In genomic region chr1:54047384-54048315, GRCh38 we compare ENCODE assay signal across 15 cellular contexts. TPM values are rescaled to one million over a fixed set of nuclear protein-coding genes. Genes with fewer than 3 reads are reported as not detected.
DNase-seq lines count a peak whose midpoint lies in the region; ATAC-seq and TF ChIP-seq lines count a peak whose summit lies in the region.
"Had no signal": no experiment of that assay in that cellular context is flagged by ENCODE, and none has a peak within 500 bp of the region (broad histone marks: within the 10 kb centered on the region; RNA-seq: fewer than 3 reads in every experiment).

No MANE protein-coding gene starts in this region.

- H3K36me3 Mint-ChIP-seq in activated CD8-positive, alpha-beta memory T cell treated with anti-CD3 and anti-CD28 coated beads, Interleukin-2, amount 10 ng/mL, durations not matched to agents 7 days and 5 days: peaks cover 20% of the 10 kb centered on the region

- no peak for TF ChIP-seq CTCF in testis (IDR thresholded peaks at IDR 0.05)

- intact Hi-C loops in testis (cut with DNase I; ENCODE audit: low total_unique reads): no loop called here

- no peaks in the 10 kb centered on the region for H3K27me3 ChIP-seq in testis
- H3K27me3 ChIP-seq: colonic mucosa, pancreas had no signal

- peaks cover 18% of the 10 kb centered on the region for H3K4me1 Mint-ChIP-seq in activated CD8-positive, alpha-beta memory T cell treated with anti-CD3 and anti-CD28 coated beads, Interleukin-2, amount 10 ng/mL, durations not matched to agents 7 days and 5 days

- H3K27ac ChIP-seq in testis: no peak overlapping the region
- H3K27ac ChIP-seq: colonic mucosa, pancreas had no signal

- CTCF ChIA-PET in activated CD8-positive, alpha-beta memory T cell treated with anti-CD3 and anti-CD28 coated beads, Interleukin-2, amount 10 ng/mL, durations not matched to agents 7 days and 5 days (lab: Charles Lee): no interaction called here

- H3K9me3 Mint-ChIP-seq in activated CD8-positive, alpha-beta memory T cell treated with anti-CD3 and anti-CD28 coated beads, Interleukin-2, amount 10 ng/mL, durations not matched to agents 7 days and 5 days (ENCODE audit: low read depth): no peaks in the 10 kb centered on the region

- TF ChIP-seq POLR2A in testis (IDR thresholded peaks at IDR 0.05): no peak

- H3K4me1 ChIP-seq in testis: peaks cover 31% of the 10 kb centered on the region

- no peaks in the 10 kb centered on the region for H3K27me3 Mint-ChIP-seq in activated CD8-positive, alpha-beta memory T cell treated with anti-CD3 and anti-CD28 coated beads, Interleukin-2, amount 10 ng/mL, durations not matched to agents 7 days and 5 days

- H3K9me3 ChIP-seq in testis: no peaks in the 10 kb centered on the region
- H3K9me3 ChIP-seq: colonic mucosa, pancreas had no signal

- peak; percentile 10 for DNase-seq in A172 (ENCODE audit: low spot score)
- peak; percentile 72 for DNase-seq in RPMI8226
- peak; percentile 16 for DNase-seq in dermis blood vessel endothelial cell
- DNase-seq in Ammon's horn (ENCODE audit: low spot score): no peak
- DNase-seq in activated CD8-positive, alpha-beta memory T cell treated with anti-CD3 and anti-CD28 coated beads, Interleukin-2, amount 10 ng/mL, durations not matched to agents 7 days and 5 days: no peak
- no peak for DNase-seq in testis
- DNase-seq: activated effector memory CD4-positive, alpha-beta T cell treated with Interleukin-2 at 50 U/mL for 16 hours; colonic mucosa; glutamatergic neuron; NCI-H1436 treated with DMSO at 0.1 percent for 48 hours; pancreas; stimulated activated CD4-positive, alpha-beta T cell treated with anti-CD3 and anti-CD28 coated beads, Interleukin-2, amount 100 ng/mL, for 24 hours had no signal

- H3K4me3 ChIP-seq in testis: no peak overlapping the region
- H3K4me3 ChIP-seq: colonic mucosa, pancreas had no signal

- no peaks in the 10 kb centered on the region for H3K36me3 ChIP-seq in testis (ENCODE audit: low read depth, missing control alignments)
- H3K36me3 ChIP-seq: colonic mucosa had no signal

- no peak overlapping the region for H3K4me3 Mint-ChIP-seq in activated CD8-positive, alpha-beta memory T cell treated with anti-CD3 and anti-CD28 coated beads, Interleukin-2, amount 10 ng/mL, durations not matched to agents 7 days and 5 days

- peak; percentile 66 for ATAC-seq in GM18511 (IDR thresholded peaks at IDR 0.05; ENCODE audit: unreplicated experiment)
- ATAC-seq in HG03521 (IDR thresholded peaks at IDR 0.05; ENCODE audit: unreplicated experiment): no peak
- ATAC-seq in activated CD8-positive, alpha-beta memory T cell treated with anti-CD3 and anti-CD28 coated beads, Interleukin-2, amount 10 ng/mL, durations not matched to agents 7 days and 5 days: no peak
- ATAC-seq: pancreas had no signal

- 73 to 74% methylated on average over 5 of the region's 5 CpGs for WGBS in testis, 2 donors

- H3K27ac Mint-ChIP-seq in activated CD8-positive, alpha-beta memory T cell treated with anti-CD3 and anti-CD28 coated beads, Interleukin-2, amount 10 ng/mL, durations not matched to agents 7 days and 5 days: no peak overlapping the region

RNA-seq across cellular contexts. Expression of gene TMEM59, which starts 5.4 kb away (rescaled TPM):
- 233 and 290 TPM in 2 replicates for total RNA-seq in A172 (2014; rRNA removed; shearing (Covaris generic))
- 290 and 375 TPM in 2 replicates for total RNA-seq in dermis blood vessel endothelial cell
- 100 to 1,000 TPM; 165 to 171 TPM for total RNA-seq in activated CD8-positive, alpha-beta memory T cell treated with anti-CD3 and anti-CD28 coated beads, Interleukin-2, amount 10 ng/mL, durations not matched to agents 7 days and 5 days
- total RNA-seq in testis: 100 to 1,000 TPM; 209 to 289 TPM
- polyA plus RNA-seq in testis (ENCODE audit: insufficient read depth, low read depth, low replicate concordance): 338 TPM

RNA-seq across cellular contexts. Expression of gene TCEANC2, which starts 5.8 kb away (rescaled TPM):
- 2.6 and 3.7 TPM in 2 replicates for total RNA-seq in A172 (2014; rRNA removed; shearing (Covaris generic))
- total RNA-seq in dermis blood vessel endothelial cell (3.7 and 3.8 TPM in 2 replicates), testis (10 to 100 TPM; 10.7 to 16.1 TPM)
- 10 to 100 TPM; 11.8 to 13.1 TPM for total RNA-seq in activated CD8-positive, alpha-beta memory T cell treated with anti-CD3 and anti-CD28 coated beads, Interleukin-2, amount 10 ng/mL, durations not matched to agents 7 days and 5 days
- polyA plus RNA-seq in testis (ENCODE audit: insufficient read depth, low read depth, low replicate concordance): 14.1 TPM

RNA-seq across cellular contexts. Expression of gene LDLRAD1, which starts 29.7 kb away (rescaled TPM):
- not detected in 2 replicates for total RNA-seq in A172 (2014; rRNA removed; shearing (Covaris generic))
- total RNA-seq in dermis blood vessel endothelial cell (not detected in 2 replicates), testis (1 to 10 TPM in 1 of 2 donors, under 1 TPM in 1; 0.81 to 1.2 TPM)
- not detected for total RNA-seq in activated CD8-positive, alpha-beta memory T cell treated with anti-CD3 and anti-CD28 coated beads, Interleukin-2, amount 10 ng/mL, durations not matched to agents 7 days and 5 days
- polyA plus RNA-seq in testis (ENCODE audit: insufficient read depth, low read depth, low replicate concordance): 1.1 TPM
- total RNA-seq: liver had no signal
- polyA plus RNA-seq: liver had no signal

Comparison
In these comparisons a context has a peak if more than half of its experiments do, and no peak if none do; other contexts are left out.
1. DNase-seq: peak in A172 (single experiment), RPMI8226 (single experiment) and dermis blood vessel endothelial cell (single experiment); none in Ammon's horn (single experiment), activated CD8-positive, alpha-beta memory T cell treated with anti-CD3 and anti-CD28 coated beads, Interleukin-2, amount 10 ng/mL, durations not matched to agents 7 days and 5 days (single experiment) and testis (single experiment).